In the genomic region with DNA sequence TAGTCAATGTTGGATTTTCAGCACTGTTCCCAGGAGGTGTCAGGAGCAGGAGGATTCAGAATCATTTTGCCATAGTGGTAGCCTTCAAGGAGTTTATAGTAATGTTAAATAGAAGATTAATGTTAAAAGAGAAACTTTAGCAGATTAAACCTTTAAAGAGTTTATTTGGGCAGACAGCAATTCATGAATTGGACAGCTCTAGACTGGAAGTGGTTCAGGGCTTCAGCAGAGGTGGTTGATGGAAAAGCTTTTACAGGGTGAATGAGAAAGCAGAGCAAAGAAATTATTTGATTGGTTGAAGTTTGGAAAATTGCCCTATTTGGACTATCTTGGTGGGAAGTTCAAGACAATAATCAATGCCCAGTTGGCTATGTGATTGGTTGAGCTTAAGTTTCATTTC, we compare ENCODE assay signal across 2 cellular contexts.
TF ChIP-seq lines count a peak whose summit lies in the region.

No MANE protein-coding gene starts in this region.

TF ChIP-seq in IMR-90, 13 proteins besides CTCF, POLR2A, EP300 and RAD21:
- TF ChIP-seq SMC3 (IDR thresholded peaks at IDR 0.05; ENCODE audit: low read depth, low read length) (no peak), MXI1 (IDR thresholded peaks at IDR 0.05; ENCODE audit: borderline replicate concordance, low read depth, low read length) (no peak), CEBPB (IDR thresholded peaks at IDR 0.05; ENCODE audit: low read depth, low read length) (no peak), NFE2L2 (IDR thresholded peaks at IDR 0.05; ENCODE audit: low read depth, low read length) (no peak), MAZ (IDR thresholded peaks at IDR 0.05; ENCODE audit: borderline replicate concordance, low read depth, low read length) (no peak), MAFK (IDR thresholded peaks at IDR 0.05; ENCODE audit: low read depth, low read length) (no peak), FOS (IDR thresholded peaks at IDR 0.05; ENCODE audit: low read depth, low read length) (no peak), CHD1 (IDR thresholded peaks at IDR 0.05; ENCODE audit: low read depth, low read length) (no peak), BHLHE40 (IDR thresholded peaks at IDR 0.05; ENCODE audit: low read depth, low read length) (no peak), RFX5 (IDR thresholded peaks at IDR 0.05; ENCODE audit: low read depth, low read length) (no peak), RCOR1 (IDR thresholded peaks at IDR 0.05; ENCODE audit: insufficient replicate concordance, low read length) (no peak)
- TF ChIP-seq, protein P1, sequence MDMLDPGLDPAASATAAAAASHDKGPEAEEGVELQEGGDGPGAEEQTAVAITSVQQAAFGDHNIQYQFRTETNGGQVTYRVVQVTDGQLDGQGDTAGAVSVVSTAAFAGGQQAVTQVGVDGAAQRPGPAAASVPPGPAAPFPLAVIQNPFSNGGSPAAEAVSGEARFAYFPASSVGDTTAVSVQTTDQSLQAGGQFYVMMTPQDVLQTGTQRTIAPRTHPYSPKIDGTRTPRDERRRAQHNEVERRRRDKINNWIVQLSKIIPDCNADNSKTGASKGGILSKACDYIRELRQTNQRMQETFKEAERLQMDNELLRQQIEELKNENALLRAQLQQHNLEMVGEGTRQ (IDR thresholded peaks at IDR 0.05; ENCODE audit: low read depth, low read length): no peak
- TF ChIP-seq, protein P2, sequence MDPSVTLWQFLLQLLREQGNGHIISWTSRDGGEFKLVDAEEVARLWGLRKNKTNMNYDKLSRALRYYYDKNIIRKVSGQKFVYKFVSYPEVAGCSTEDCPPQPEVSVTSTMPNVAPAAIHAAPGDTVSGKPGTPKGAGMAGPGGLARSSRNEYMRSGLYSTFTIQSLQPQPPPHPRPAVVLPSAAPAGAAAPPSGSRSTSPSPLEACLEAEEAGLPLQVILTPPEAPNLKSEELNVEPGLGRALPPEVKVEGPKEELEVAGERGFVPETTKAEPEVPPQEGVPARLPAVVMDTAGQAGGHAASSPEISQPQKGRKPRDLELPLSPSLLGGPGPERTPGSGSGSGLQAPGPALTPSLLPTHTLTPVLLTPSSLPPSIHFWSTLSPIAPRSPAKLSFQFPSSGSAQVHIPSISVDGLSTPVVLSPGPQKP (IDR thresholded peaks at IDR 0.05; ENCODE audit: borderline replicate concordance, low read depth, low read length): no peak

TF ChIP-seq in K562, 482 proteins besides CTCF, POLR2A, EP300 and RAD21:
- TF ChIP-seq, protein P3, sequence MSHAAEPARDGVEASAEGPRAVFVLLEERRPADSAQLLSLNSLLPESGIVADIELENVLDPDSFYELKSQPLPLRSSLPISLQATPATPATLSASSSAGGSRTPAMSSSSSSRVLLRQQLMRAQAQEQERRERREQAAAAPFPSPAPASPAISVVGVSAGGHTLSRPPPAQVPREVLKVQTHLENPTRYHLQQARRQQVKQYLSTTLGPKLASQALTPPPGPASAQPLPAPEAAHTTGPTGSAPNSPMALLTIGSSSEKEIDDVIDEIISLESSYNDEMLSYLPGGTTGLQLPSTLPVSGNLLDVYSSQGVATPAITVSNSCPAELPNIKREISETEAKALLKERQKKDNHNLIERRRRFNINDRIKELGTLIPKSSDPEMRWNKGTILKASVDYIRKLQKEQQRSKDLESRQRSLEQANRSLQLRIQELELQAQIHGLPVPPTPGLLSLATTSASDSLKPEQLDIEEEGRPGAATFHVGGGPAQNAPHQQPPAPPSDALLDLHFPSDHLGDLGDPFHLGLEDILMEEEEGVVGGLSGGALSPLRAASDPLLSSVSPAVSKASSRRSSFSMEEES (CRISPR knock-in tag; IDR thresholded peaks at IDR 0.05): no peak
- TF ChIP-seq CREM (IDR thresholded peaks at IDR 0.05; ENCODE audit: low read depth) (no peak), NCOA6 (IDR thresholded peaks at IDR 0.05) (no peak), ZBTB8A (IDR thresholded peaks at IDR 0.05; ENCODE audit: partially characterized antibody) (no peak), HDAC3 (IDR thresholded peaks at IDR 0.05; ENCODE audit: borderline replicate concordance, partially characterized antibody) (no peak), ZNF124 (CRISPR knock-in tag; IDR thresholded peaks at IDR 0.05) (no peak)
- TF ChIP-seq, protein P4, sequence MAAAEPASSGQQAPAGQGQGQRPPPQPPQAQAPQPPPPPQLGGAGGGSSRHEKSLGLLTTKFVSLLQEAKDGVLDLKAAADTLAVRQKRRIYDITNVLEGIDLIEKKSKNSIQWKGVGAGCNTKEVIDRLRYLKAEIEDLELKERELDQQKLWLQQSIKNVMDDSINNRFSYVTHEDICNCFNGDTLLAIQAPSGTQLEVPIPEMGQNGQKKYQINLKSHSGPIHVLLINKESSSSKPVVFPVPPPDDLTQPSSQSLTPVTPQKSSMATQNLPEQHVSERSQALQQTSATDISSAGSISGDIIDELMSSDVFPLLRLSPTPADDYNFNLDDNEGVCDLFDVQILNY (CRISPR knock-in tag; IDR thresholded peaks at IDR 0.05): no peak
- TF ChIP-seq, protein P5, sequence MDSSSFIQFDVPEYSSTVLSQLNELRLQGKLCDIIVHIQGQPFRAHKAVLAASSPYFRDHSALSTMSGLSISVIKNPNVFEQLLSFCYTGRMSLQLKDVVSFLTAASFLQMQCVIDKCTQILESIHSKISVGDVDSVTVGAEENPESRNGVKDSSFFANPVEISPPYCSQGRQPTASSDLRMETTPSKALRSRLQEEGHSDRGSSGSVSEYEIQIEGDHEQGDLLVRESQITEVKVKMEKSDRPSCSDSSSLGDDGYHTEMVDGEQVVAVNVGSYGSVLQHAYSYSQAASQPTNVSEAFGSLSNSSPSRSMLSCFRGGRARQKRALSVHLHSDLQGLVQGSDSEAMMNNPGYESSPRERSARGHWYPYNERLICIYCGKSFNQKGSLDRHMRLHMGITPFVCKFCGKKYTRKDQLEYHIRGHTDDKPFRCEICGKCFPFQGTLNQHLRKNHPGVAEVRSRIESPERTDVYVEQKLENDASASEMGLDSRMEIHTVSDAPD (CRISPR knock-in tag; IDR thresholded peaks at IDR 0.05): no peak
- TF ChIP-seq, protein P6, sequence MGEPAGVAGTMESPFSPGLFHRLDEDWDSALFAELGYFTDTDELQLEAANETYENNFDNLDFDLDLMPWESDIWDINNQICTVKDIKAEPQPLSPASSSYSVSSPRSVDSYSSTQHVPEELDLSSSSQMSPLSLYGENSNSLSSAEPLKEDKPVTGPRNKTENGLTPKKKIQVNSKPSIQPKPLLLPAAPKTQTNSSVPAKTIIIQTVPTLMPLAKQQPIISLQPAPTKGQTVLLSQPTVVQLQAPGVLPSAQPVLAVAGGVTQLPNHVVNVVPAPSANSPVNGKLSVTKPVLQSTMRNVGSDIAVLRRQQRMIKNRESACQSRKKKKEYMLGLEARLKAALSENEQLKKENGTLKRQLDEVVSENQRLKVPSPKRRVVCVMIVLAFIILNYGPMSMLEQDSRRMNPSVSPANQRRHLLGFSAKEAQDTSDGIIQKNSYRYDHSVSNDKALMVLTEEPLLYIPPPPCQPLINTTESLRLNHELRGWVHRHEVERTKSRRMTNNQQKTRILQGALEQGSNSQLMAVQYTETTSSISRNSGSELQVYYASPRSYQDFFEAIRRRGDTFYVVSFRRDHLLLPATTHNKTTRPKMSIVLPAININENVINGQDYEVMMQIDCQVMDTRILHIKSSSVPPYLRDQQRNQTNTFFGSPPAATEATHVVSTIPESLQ (CRISPR knock-in tag; IDR thresholded peaks at IDR 0.05): no peak
TF ChIP-seq in K562: peak in this region for 0.
